ENCODE assay signal across 17 cellular contexts in genomic region chr1:92317836-92318493, GRCh38. TPM values are rescaled to one million over a fixed set of nuclear protein-coding genes. Genes with fewer than 3 reads are reported as not detected.
DNase-seq lines count a peak whose midpoint lies in the region; ATAC-seq lines count a peak whose summit lies in the region.
"Had no signal": no experiment of that assay in that cellular context is flagged by ENCODE, and none has a peak within 500 bp of the region (broad histone marks: within the 10 kb centered on the region; RNA-seq: fewer than 3 reads in every experiment).

No MANE protein-coding gene starts in this region.

- peak; percentile 20 to 32 for DNase-seq in activated T-cell treated with anti-CD3 and anti-CD28 coated beads, Interleukin-2, amount 50 U/mL, for 72 hours
- DNase-seq in activated T-cell treated with anti-CD3 and anti-CD28 coated beads for 4 hours (no peak), Kasumi-1 (lab: John Stamatoyannopoulos, UW) (peak; percentile 22 to 41), kidney tubule cell (ENCODE audit: low spot score) (no peak)
- DNase-seq in activated naive CD8-positive, alpha-beta T cell treated with anti-CD3 and anti-CD28 coated beads, Interleukin-2, amount 50 U/mL, for 24 hours = no peak
- DNase-seq in naive thymus-derived CD8-positive, alpha-beta T cell = peak in 5 of 10 donors; percentile 36 to 53 (median 47)
- DNase-seq in stimulated activated CD4-positive, alpha-beta T cell treated with anti-CD3 and anti-CD28 coated beads, Interleukin-4, amount 100 ng/mL, for 1 hour = no peak
- DNase-seq: activated CD4-positive, alpha-beta T cell treated with anti-CD3 and anti-CD28 coated beads, Interleukin-2, amount 50 U/mL, for 48 hours; amygdala; H9; NCI-H1048; NCI-H226; PC-9; psoas muscle; stimulated activated CD8-positive, alpha-beta memory T cell treated with anti-CD3 and anti-CD28 coated beads, Interleukin-4, amount 100 ng/mL, for 48 hours had no signal

- peak overlapping the region; percentile 36 for H3K27ac Mint-ChIP-seq in activated T-cell treated with anti-CD3 and anti-CD28 coated beads, Interleukin-2, amount 50 U/mL, for 72 hours
- peak overlapping the region; percentile 61 for H3K27ac Mint-ChIP-seq in activated naive CD8-positive, alpha-beta T cell treated with anti-CD3 and anti-CD28 coated beads, Interleukin-2, amount 50 U/mL, for 24 hours
- peak overlapping the region; percentile 58 to 91 (median 84) for H3K27ac Mint-ChIP-seq in naive thymus-derived CD8-positive, alpha-beta T cell
- H3K27ac Mint-ChIP-seq: H9, type B pancreatic cell had no signal

- POLR2A ChIA-PET in naive thymus-derived CD8-positive, alpha-beta T cell (lab: Charles Lee) = interaction anchor here (0.5 to 4.5 kb wide), 6 partner anchors 19 to 653 kb away, joined by 3 to 34 read pairs (median 3); partner anchors contain the start of genes GFI1, GLMN, RPAP2 and RPL5

- H3K36me3 Mint-ChIP-seq in activated T-cell treated with anti-CD3 and anti-CD28 coated beads, Interleukin-2, amount 50 U/mL, for 72 hours (ENCODE audit: insufficient read depth in 2 of 2) = peaks cover 4 to 36% of the 10 kb centered on the region in 2 donors
- H3K36me3 Mint-ChIP-seq in activated naive CD8-positive, alpha-beta T cell treated with anti-CD3 and anti-CD28 coated beads, Interleukin-2, amount 50 U/mL, for 24 hours (ENCODE audit: low read depth) = peaks cover 30% of the 10 kb centered on the region
- H3K36me3 Mint-ChIP-seq in naive thymus-derived CD8-positive, alpha-beta T cell = peaks cover 0 to 20% (median 10%) of the 10 kb centered on the region in 3 donors

- ATAC-seq in activated T-cell treated with anti-CD3 and anti-CD28 coated beads, Interleukin-2, amount 50 U/mL, for 72 hours (replicated peaks in 1 of 2) = peak; percentile 65 to 74
- peak; percentile 60 for ATAC-seq in activated naive CD8-positive, alpha-beta T cell treated with anti-CD3 and anti-CD28 coated beads, Interleukin-2, amount 50 U/mL, for 24 hours
- peak; percentile 52 to 61 for ATAC-seq in naive thymus-derived CD8-positive, alpha-beta T cell
- ATAC-seq in GM19035 (IDR thresholded peaks at IDR 0.05; ENCODE audit: unreplicated experiment) = no peak
- ATAC-seq: psoas muscle had no signal

- H3K4me3 Mint-ChIP-seq in activated T-cell treated with anti-CD3 and anti-CD28 coated beads, Interleukin-2, amount 50 U/mL, for 72 hours = peak overlapping the region; percentile 61 to 66
- peak overlapping the region; percentile 15 for H3K4me3 Mint-ChIP-seq in activated naive CD8-positive, alpha-beta T cell treated with anti-CD3 and anti-CD28 coated beads, Interleukin-2, amount 50 U/mL, for 24 hours
- H3K4me3 Mint-ChIP-seq in naive thymus-derived CD8-positive, alpha-beta T cell = peak overlapping the region; percentile 17 to 74 (median 64)
- H3K4me3 Mint-ChIP-seq: H9, type B pancreatic cell had no signal

- peaks cover 2% of the 10 kb centered on the region in 2 donors for H3K9me3 Mint-ChIP-seq in activated T-cell treated with anti-CD3 and anti-CD28 coated beads, Interleukin-2, amount 50 U/mL, for 72 hours
- no peaks in the 10 kb centered on the region for H3K9me3 Mint-ChIP-seq in activated naive CD8-positive, alpha-beta T cell treated with anti-CD3 and anti-CD28 coated beads, Interleukin-2, amount 50 U/mL, for 24 hours
- peaks cover 0 to 5% (median 0%) of the 10 kb centered on the region in 9 donors for H3K9me3 Mint-ChIP-seq in naive thymus-derived CD8-positive, alpha-beta T cell
- H3K9me3 Mint-ChIP-seq: H9, type B pancreatic cell had no signal

- peaks cover 65% of the 10 kb centered on the region for H3K4me1 Mint-ChIP-seq in activated T-cell treated with anti-CD3 and anti-CD28 coated beads, Interleukin-2, amount 50 U/mL, for 72 hours (ENCODE audit: low read depth)
- peaks cover 61% of the 10 kb centered on the region for H3K4me1 Mint-ChIP-seq in activated naive CD8-positive, alpha-beta T cell treated with anti-CD3 and anti-CD28 coated beads, Interleukin-2, amount 50 U/mL, for 24 hours
- peaks cover 30 to 62% (median 55%) of the 10 kb centered on the region in 4 donors for H3K4me1 Mint-ChIP-seq in naive thymus-derived CD8-positive, alpha-beta T cell
- H3K4me1 Mint-ChIP-seq: H9 had no signal

- no peaks in the 10 kb centered on the region for H3K27me3 Mint-ChIP-seq in activated T-cell treated with anti-CD3 and anti-CD28 coated beads, Interleukin-2, amount 50 U/mL, for 72 hours (ENCODE audit: low read depth)
- H3K27me3 Mint-ChIP-seq in activated naive CD8-positive, alpha-beta T cell treated with anti-CD3 and anti-CD28 coated beads, Interleukin-2, amount 50 U/mL, for 24 hours = no peaks in the 10 kb centered on the region
- no peaks in the 10 kb centered on the region for H3K27me3 Mint-ChIP-seq in naive thymus-derived CD8-positive, alpha-beta T cell
- H3K27me3 Mint-ChIP-seq: type B pancreatic cell had no signal

RNA-seq across cellular contexts. Expression of gene RPAP2, which starts 19.1 kb away (rescaled TPM):
- total RNA-seq in activated T-cell treated with anti-CD3 and anti-CD28 coated beads, Interleukin-2, amount 50 U/mL, for 72 hours = 10 to 100 TPM; 48.4 to 54.3 TPM
- total RNA-seq in naive thymus-derived CD8-positive, alpha-beta T cell = 10 to 100 TPM; 38.7 to 48.4 TPM
- polyA plus RNA-seq in naive thymus-derived CD8-positive, alpha-beta T cell = 10 to 100 TPM; 15.3 to 25.9 (median 19.4) TPM

RNA-seq across cellular contexts. Expression of gene GLMN, which starts 19.2 kb away (rescaled TPM):
- 10 to 100 TPM; 22.3 to 27.6 TPM for total RNA-seq in activated T-cell treated with anti-CD3 and anti-CD28 coated beads, Interleukin-2, amount 50 U/mL, for 72 hours
- 10 to 100 TPM; 14.8 to 16.3 TPM for total RNA-seq in naive thymus-derived CD8-positive, alpha-beta T cell
- polyA plus RNA-seq in naive thymus-derived CD8-positive, alpha-beta T cell = 10 to 100 TPM in 1 of 3 donors, 1 to 10 TPM in 2; 6.3 to 11.7 (median 9.4) TPM

Comparison
In these comparisons a context has a peak if more than half of its experiments do, and no peak if none do; other contexts are left out.
1. DNase-seq: peak in activated T-cell treated with anti-CD3 and anti-CD28 coated beads, Interleukin-2, amount 50 U/mL, for 72 hours (2 of 2) and Kasumi-1 (2 of 2); none in activated T-cell treated with anti-CD3 and anti-CD28 coated beads for 4 hours (single experiment), activated naive CD8-positive, alpha-beta T cell treated with anti-CD3 and anti-CD28 coated beads, Interleukin-2, amount 50 U/mL, for 24 hours (single experiment), stimulated activated CD4-positive, alpha-beta T cell treated with anti-CD3 and anti-CD28 coated beads, Interleukin-4, amount 100 ng/mL, for 1 hour (single experiment) and kidney tubule cell (single experiment).
2. Peak in every context shown above with its lines, with median percentiles within 50 percentile points of each other: H3K27ac Mint-ChIP-seq and H3K4me3 Mint-ChIP-seq.